In the genomic region with DNA sequence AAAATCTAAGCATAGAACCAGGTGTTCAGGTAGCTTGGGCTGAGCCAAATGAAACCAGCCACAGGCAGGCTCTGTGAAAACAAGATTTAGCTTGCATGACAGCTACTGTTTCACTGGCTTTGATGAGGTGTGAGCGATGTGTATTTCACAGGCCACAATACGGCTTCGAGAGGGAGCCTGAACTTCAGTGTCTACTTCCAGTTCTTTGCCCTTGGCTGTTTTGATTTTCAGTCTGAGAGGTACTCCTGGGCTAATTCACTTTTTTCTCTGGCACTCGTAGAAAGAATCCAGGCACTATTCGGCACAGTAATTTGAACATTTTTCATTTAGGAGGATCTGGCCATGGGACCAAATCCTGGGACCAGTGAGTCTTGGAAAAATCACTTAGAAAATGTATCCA, we compare ENCODE assay signal across 2 cellular contexts.
TF ChIP-seq lines count a peak whose summit lies in the region.

No MANE protein-coding gene starts in this region.

TF ChIP-seq in liver, 16 proteins besides CTCF, POLR2A, EP300 and RAD21 (continued from another document):
- TF ChIP-seq HNF4A (conservative IDR thresholded peaks at IDR 0.05) (no peak), JUND (IDR thresholded peaks at IDR 0.05) (no peak), GABPA (IDR thresholded peaks at IDR 0.05 in 1 of 2, conservative IDR thresholded peaks at IDR 0.05 in 1 of 2) (no peak), HNF4G (IDR thresholded peaks at IDR 0.05) (no peak), MAX (IDR thresholded peaks at IDR 0.05) (no peak), NR2F2 (IDR thresholded peaks at IDR 0.05) (no peak), FOXA2 (IDR thresholded peaks at IDR 0.05) (no peak), RXRA (IDR thresholded peaks at IDR 0.05) (no peak), EGR1 (IDR thresholded peaks at IDR 0.05; ENCODE audit: low read depth in 2 of 2) (no peak), TAF1 (conservative IDR thresholded peaks at IDR 0.05) (no peak), SP1 (IDR thresholded peaks at IDR 0.05) (no peak), YY1 (IDR thresholded peaks at IDR 0.05) (no peak)
- TF ChIP-seq, protein P1, sequence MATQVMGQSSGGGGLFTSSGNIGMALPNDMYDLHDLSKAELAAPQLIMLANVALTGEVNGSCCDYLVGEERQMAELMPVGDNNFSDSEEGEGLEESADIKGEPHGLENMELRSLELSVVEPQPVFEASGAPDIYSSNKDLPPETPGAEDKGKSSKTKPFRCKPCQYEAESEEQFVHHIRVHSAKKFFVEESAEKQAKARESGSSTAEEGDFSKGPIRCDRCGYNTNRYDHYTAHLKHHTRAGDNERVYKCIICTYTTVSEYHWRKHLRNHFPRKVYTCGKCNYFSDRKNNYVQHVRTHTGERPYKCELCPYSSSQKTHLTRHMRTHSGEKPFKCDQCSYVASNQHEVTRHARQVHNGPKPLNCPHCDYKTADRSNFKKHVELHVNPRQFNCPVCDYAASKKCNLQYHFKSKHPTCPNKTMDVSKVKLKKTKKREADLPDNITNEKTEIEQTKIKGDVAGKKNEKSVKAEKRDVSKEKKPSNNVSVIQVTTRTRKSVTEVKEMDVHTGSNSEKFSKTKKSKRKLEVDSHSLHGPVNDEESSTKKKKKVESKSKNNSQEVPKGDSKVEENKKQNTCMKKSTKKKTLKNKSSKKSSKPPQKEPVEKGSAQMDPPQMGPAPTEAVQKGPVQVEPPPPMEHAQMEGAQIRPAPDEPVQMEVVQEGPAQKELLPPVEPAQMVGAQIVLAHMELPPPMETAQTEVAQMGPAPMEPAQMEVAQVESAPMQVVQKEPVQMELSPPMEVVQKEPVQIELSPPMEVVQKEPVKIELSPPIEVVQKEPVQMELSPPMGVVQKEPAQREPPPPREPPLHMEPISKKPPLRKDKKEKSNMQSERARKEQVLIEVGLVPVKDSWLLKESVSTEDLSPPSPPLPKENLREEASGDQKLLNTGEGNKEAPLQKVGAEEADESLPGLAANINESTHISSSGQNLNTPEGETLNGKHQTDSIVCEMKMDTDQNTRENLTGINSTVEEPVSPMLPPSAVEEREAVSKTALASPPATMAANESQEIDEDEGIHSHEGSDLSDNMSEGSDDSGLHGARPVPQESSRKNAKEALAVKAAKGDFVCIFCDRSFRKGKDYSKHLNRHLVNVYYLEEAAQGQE (IDR thresholded peaks at IDR 0.05), result no peak
- TF ChIP-seq, protein P2, sequence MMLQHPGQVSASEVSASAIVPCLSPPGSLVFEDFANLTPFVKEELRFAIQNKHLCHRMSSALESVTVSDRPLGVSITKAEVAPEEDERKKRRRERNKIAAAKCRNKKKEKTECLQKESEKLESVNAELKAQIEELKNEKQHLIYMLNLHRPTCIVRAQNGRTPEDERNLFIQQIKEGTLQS (IDR thresholded peaks at IDR 0.05), result no peak

TF ChIP-seq in HepG2, 621 proteins besides CTCF, POLR2A, EP300 and RAD21 (continued from another document):
- TF ChIP-seq, protein P3, sequence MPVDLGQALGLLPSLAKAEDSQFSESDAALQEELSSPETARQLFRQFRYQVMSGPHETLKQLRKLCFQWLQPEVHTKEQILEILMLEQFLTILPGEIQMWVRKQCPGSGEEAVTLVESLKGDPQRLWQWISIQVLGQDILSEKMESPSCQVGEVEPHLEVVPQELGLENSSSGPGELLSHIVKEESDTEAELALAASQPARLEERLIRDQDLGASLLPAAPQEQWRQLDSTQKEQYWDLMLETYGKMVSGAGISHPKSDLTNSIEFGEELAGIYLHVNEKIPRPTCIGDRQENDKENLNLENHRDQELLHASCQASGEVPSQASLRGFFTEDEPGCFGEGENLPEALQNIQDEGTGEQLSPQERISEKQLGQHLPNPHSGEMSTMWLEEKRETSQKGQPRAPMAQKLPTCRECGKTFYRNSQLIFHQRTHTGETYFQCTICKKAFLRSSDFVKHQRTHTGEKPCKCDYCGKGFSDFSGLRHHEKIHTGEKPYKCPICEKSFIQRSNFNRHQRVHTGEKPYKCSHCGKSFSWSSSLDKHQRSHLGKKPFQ (CRISPR knock-in tag; IDR thresholded peaks at IDR 0.05; ENCODE audit: insufficient replicate concordance), result no peak
- TF ChIP-seq SMAD1 (CRISPR knock-in tag; IDR thresholded peaks at IDR 0.05; ENCODE audit: borderline replicate concordance, low read depth) (no peak), ZNF501 (CRISPR knock-in tag; IDR thresholded peaks at IDR 0.05) (no peak), NCOA2 (CRISPR knock-in tag; IDR thresholded peaks at IDR 0.05) (no peak)
TF ChIP-seq in HepG2: peak in this region for 0.
